9 cellular contexts compared by ENCODE assay signal in genomic region chr15:60795889-60796288, GRCh38.
DNase-seq lines count a peak whose midpoint lies in the region; ATAC-seq lines count a peak whose summit lies in the region.
"Had no signal": no experiment of that assay in that cellular context is flagged by ENCODE, and none has a peak within 500 bp of the region (broad histone marks: within the 10 kb centered on the region; RNA-seq: fewer than 3 reads in every experiment).

No MANE protein-coding gene starts in this region.

- H3K4me3 Mint-ChIP-seq in activated naive CD8-positive, alpha-beta T cell treated with anti-CD3 and anti-CD28 coated beads, Interleukin-2, amount 10 ng/mL, durations not matched to agents 7 days and 5 days, result no peak overlapping the region
- H3K4me3 Mint-ChIP-seq: T-helper 2 cell treated with Interferon-gamma antibody and Interleukin-4, amounts not matched to agents 5 μg/mL and 100 μg/mL, for 36 hours had no signal

- H3K27me3 Mint-ChIP-seq in activated naive CD8-positive, alpha-beta T cell treated with anti-CD3 and anti-CD28 coated beads, Interleukin-2, amount 10 ng/mL, durations not matched to agents 7 days and 5 days, result no peaks in the 10 kb centered on the region

- peak; percentile 94 for ATAC-seq in GM18502 (IDR thresholded peaks at IDR 0.05; ENCODE audit: poor library complexity, unreplicated experiment)
- ATAC-seq in GM19455 (IDR thresholded peaks at IDR 0.05; ENCODE audit: unreplicated experiment), result peak; percentile 90
- ATAC-seq in HG03097 (IDR thresholded peaks at IDR 0.05; ENCODE audit: low FRiP score, unreplicated experiment), result peak; percentile 71
- peak; percentile 25 for ATAC-seq in activated naive CD8-positive, alpha-beta T cell treated with anti-CD3 and anti-CD28 coated beads, Interleukin-2, amount 10 ng/mL, durations not matched to agents 7 days and 5 days (ENCODE audit: low read depth)
- ATAC-seq in left colon, result no peak

- POLR2A ChIA-PET in activated naive CD8-positive, alpha-beta T cell treated with anti-CD3 and anti-CD28 coated beads, Interleukin-2, amount 10 ng/mL, durations not matched to agents 7 days and 5 days (lab: Charles Lee), result interaction anchor here (0.7 to 1.0 kb wide), 2 partner anchors 205 to 594 kb away, joined by 3 read pairs; no protein-coding TSS in a partner anchor

- no peak overlapping the region for H3K27ac ChIP-seq in caudate nucleus (ENCODE audit: low read depth, low read length)

- no peak for DNase-seq in activated naive CD8-positive, alpha-beta T cell treated with anti-CD3 and anti-CD28 coated beads, Interleukin-2, amount 10 ng/mL, durations not matched to agents 7 days and 5 days
- DNase-seq in NCI-H748 (lab: John Stamatoyannopoulos, UW; ENCODE audit: unreplicated experiment) (no peak), Ammon's horn (ENCODE audit: low spot score) (no peak), left colon (no peak), caudate nucleus (lab: John Stamatoyannopoulos, UW) (no peak)

- H3K27ac Mint-ChIP-seq in activated naive CD8-positive, alpha-beta T cell treated with anti-CD3 and anti-CD28 coated beads, Interleukin-2, amount 10 ng/mL, durations not matched to agents 7 days and 5 days, result no peak overlapping the region
- H3K27ac Mint-ChIP-seq: T-helper 2 cell treated with Interferon-gamma antibody and Interleukin-4, amounts not matched to agents 5 μg/mL and 100 μg/mL, for 36 hours had no signal

- intact Hi-C loops in left colon (cut with DNase I, micrococcal nuclease), result no loop called here

- peaks cover 13% of the 10 kb centered on the region for H3K36me3 Mint-ChIP-seq in activated naive CD8-positive, alpha-beta T cell treated with anti-CD3 and anti-CD28 coated beads, Interleukin-2, amount 10 ng/mL, durations not matched to agents 7 days and 5 days

- H3K9me3 Mint-ChIP-seq in activated naive CD8-positive, alpha-beta T cell treated with anti-CD3 and anti-CD28 coated beads, Interleukin-2, amount 10 ng/mL, durations not matched to agents 7 days and 5 days, result peaks cover 15% of the 10 kb centered on the region

- peaks cover 23% of the 10 kb centered on the region for H3K4me1 Mint-ChIP-seq in activated naive CD8-positive, alpha-beta T cell treated with anti-CD3 and anti-CD28 coated beads, Interleukin-2, amount 10 ng/mL, durations not matched to agents 7 days and 5 days
